21 cellular contexts compared by ENCODE assay signal in the genomic region with DNA sequence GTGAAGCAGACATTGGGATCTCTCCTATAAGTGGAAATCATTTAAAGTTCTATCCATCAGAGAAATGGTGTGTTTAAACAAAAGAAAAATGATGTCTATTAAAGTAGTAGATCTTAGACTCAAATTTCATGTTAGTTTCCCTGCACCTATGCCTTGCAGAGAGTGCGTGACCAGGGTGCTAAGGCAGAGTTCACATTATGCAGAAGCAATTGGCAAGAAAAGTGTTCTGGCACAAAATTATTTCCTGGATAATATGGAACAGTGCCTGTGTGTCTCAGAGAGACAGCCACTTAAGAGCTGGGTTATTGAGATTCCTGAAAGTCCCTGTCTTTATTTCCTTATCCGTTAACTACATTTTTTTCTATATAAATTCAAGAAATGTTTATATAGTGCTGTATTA.
DNase-seq lines count a peak whose midpoint lies in the region; FAIRE-seq lines count a peak whose summit lies in the region.
"Had no signal": no experiment of that assay in that cellular context is flagged by ENCODE, and none has a peak within 500 bp of the region (broad histone marks: within the 10 kb centered on the region; RNA-seq: fewer than 3 reads in every experiment).

No MANE protein-coding gene starts in this region.

- DNase-seq in Ammon's horn (ENCODE audit: low spot score) (peak; percentile 23), NCI-H1048 (lab: John Stamatoyannopoulos, UW) (peak; percentile 8), globus pallidus (ENCODE audit: low spot score) (peak; percentile 15), pons (ENCODE audit: low spot score) (peak; percentile 20), posterior cingulate gyrus (no peak), GM19239 (ENCODE audit: insufficient read length, low spot score) (no peak), NCI-H446 (lab: John Stamatoyannopoulos, UW) (no peak)
- DNase-seq: BE2C; C1 segment of cervical spinal cord; CD4-positive, CD25-positive, alpha-beta regulatory T cell; CD8-positive, alpha-beta memory T cell; COR-L47; DMS 273 treated with DMSO at 0.1 percent for 48 hours; DMS53; DND-41; EL; GOT3; H9; IMR-90 had no signal

- FAIRE-seq in GM19239 (lab: Jason Lieb, UNC) = no peak
- FAIRE-seq: GM12878, HTR-8/SVneo had no signal

- intact Hi-C loops in posterior cingulate gyrus (cut with DNase I) = no loop called here

Comparison
In these comparisons a context has a peak if more than half of its experiments do, and no peak if none do; other contexts are left out.
1. DNase-seq: peak in Ammon's horn (single experiment), NCI-H1048 (single experiment), globus pallidus (single experiment) and pons (single experiment); none in posterior cingulate gyrus (0 of 10), GM19239 (single experiment) and NCI-H446 (0 of 2).